Comparison of ENCODE assay signal across 8 cellular contexts in genomic region chr4:71187399-71188196, GRCh38.
DNase-seq lines count a peak whose midpoint lies in the region; ATAC-seq and TF ChIP-seq lines count a peak whose summit lies in the region.

No MANE protein-coding gene starts in this region.

- peaks cover 25% of the 10 kb centered on the region for H3K4me1 Mint-ChIP-seq in activated CD4-positive, alpha-beta T cell treated with anti-CD3 and anti-CD28 coated beads, Interleukin-2, amount 10 ng/mL, durations not matched to agents 7 days and 5 days
- H3K4me1 Mint-ChIP-seq in endothelial cell (ENCODE audit: unreplicated experiment): peaks cover 14% of the 10 kb centered on the region

- H3K4me1 ChIP-seq in mucosa of stomach (ENCODE audit: control insufficient read depth, insufficient read depth, low read length) (peaks cover 4% of the 10 kb centered on the region), tibial artery (peaks cover 0 to 29% (median 6%) of the 10 kb centered on the region in 4 donors)

- CTCF ChIA-PET in activated CD4-positive, alpha-beta T cell treated with anti-CD3 and anti-CD28 coated beads, Interleukin-2, amount 10 ng/mL, durations not matched to agents 7 days and 5 days (lab: Charles Lee): no interaction called here

- H3K9ac ChIP-seq in mucosa of stomach (ENCODE audit: low read length): peak overlapping the region; percentile 13

- ATAC-seq in HG03175 (IDR thresholded peaks at IDR 0.05; ENCODE audit: unreplicated experiment) (peak; percentile 13), GM21529 (IDR thresholded peaks at IDR 0.05; ENCODE audit: unreplicated experiment) (no peak), GM19467 (IDR thresholded peaks at IDR 0.05; ENCODE audit: unreplicated experiment) (no peak)

- H3K27me3 Mint-ChIP-seq in activated CD4-positive, alpha-beta T cell treated with anti-CD3 and anti-CD28 coated beads, Interleukin-2, amount 10 ng/mL, durations not matched to agents 7 days and 5 days: peaks cover 67% of the 10 kb centered on the region
- peaks cover 13% of the 10 kb centered on the region for H3K27me3 Mint-ChIP-seq in endothelial cell (ENCODE audit: unreplicated experiment)

- H3K36me3 Mint-ChIP-seq in activated CD4-positive, alpha-beta T cell treated with anti-CD3 and anti-CD28 coated beads, Interleukin-2, amount 10 ng/mL, durations not matched to agents 7 days and 5 days (ENCODE audit: low read depth): no peaks in the 10 kb centered on the region
- no peaks in the 10 kb centered on the region for H3K36me3 Mint-ChIP-seq in endothelial cell (ENCODE audit: low read depth, unreplicated experiment)

- H3K4me3 Mint-ChIP-seq in activated CD4-positive, alpha-beta T cell treated with anti-CD3 and anti-CD28 coated beads, Interleukin-2, amount 10 ng/mL, durations not matched to agents 7 days and 5 days: peak overlapping the region; percentile 71
- H3K4me3 Mint-ChIP-seq in endothelial cell (ENCODE audit: unreplicated experiment): peak overlapping the region; percentile 83

- H3K27ac Mint-ChIP-seq in activated CD4-positive, alpha-beta T cell treated with anti-CD3 and anti-CD28 coated beads, Interleukin-2, amount 10 ng/mL, durations not matched to agents 7 days and 5 days: peak overlapping the region; percentile 32
- no peak overlapping the region for H3K27ac Mint-ChIP-seq in endothelial cell (ENCODE audit: unreplicated experiment)

- POLR2A ChIA-PET in activated CD4-positive, alpha-beta T cell treated with anti-CD3 and anti-CD28 coated beads, Interleukin-2, amount 10 ng/mL, durations not matched to agents 7 days and 5 days (lab: Charles Lee): no interaction called here

- H3K9me3 ChIP-seq in mucosa of stomach (ENCODE audit: control insufficient read depth, low read length): no peaks in the 10 kb centered on the region
- no peaks in the 10 kb centered on the region for H3K9me3 ChIP-seq in tibial artery

- H3K27ac ChIP-seq in tibial artery: peak overlapping the region; percentile 91 to 92

- peak; percentile 7 for DNase-seq in GM06990 (ENCODE audit: extremely low read depth, insufficient read length)
- DNase-seq in activated CD4-positive, alpha-beta T cell treated with anti-CD3 and anti-CD28 coated beads, Interleukin-2, amount 10 ng/mL, durations not matched to agents 7 days and 5 days: no peak
- DNase-seq in endothelial cell (ENCODE audit: low spot score): peak; percentile 11
- DNase-seq in tibial artery: peak; percentile 24 to 74

- H3K9me3 Mint-ChIP-seq in activated CD4-positive, alpha-beta T cell treated with anti-CD3 and anti-CD28 coated beads, Interleukin-2, amount 10 ng/mL, durations not matched to agents 7 days and 5 days: no peaks in the 10 kb centered on the region
- no peaks in the 10 kb centered on the region for H3K9me3 Mint-ChIP-seq in endothelial cell (ENCODE audit: unreplicated experiment)

- H3K27me3 ChIP-seq in GM06990 (replicated peaks; ENCODE audit: control insufficient read depth, insufficient read depth, low read length) (peaks cover 2% of the 10 kb centered on the region; the same call in 1 of the 2 replicates), mucosa of stomach (ENCODE audit: control insufficient read depth, insufficient read depth, low read length) (no peaks in the 10 kb centered on the region), tibial artery (no peaks in the 10 kb centered on the region)

- no peak for TF ChIP-seq CTCF in GM06990 (IDR thresholded peaks at IDR 0.05; ENCODE audit: insufficient read depth, low read length, poor library complexity, severe bottlenecking)
- no peak for TF ChIP-seq CTCF in endothelial cell (IDR thresholded peaks at IDR 0.05; ENCODE audit: unreplicated experiment)
- no peak for TF ChIP-seq CTCF in tibial artery (IDR thresholded peaks at IDR 0.05)

- H3K4me3 ChIP-seq in GM06990 (replicated peaks; ENCODE audit: low read depth, low read length) (peak overlapping the region; percentile 46), mucosa of stomach (ENCODE audit: low read length) (peak overlapping the region; percentile 27), tibial artery (peak overlapping the region; percentile 81 to 90)

- no peaks in the 10 kb centered on the region for H3K36me3 ChIP-seq in GM06990 (ENCODE audit: control insufficient read depth, insufficient read depth, low read length)
- H3K36me3 ChIP-seq in mucosa of stomach (ENCODE audit: control insufficient read depth, insufficient read depth, low read length): no peaks in the 10 kb centered on the region
- no peaks in the 10 kb centered on the region for H3K36me3 ChIP-seq in tibial artery

- intact Hi-C loops in tibial artery (cut with DNase I; ENCODE audit: low total_unique reads): loop anchor here (10.0 kb wide), 1 partner anchor 47 kb away; no protein-coding TSS in a partner anchor

Comparison
In these comparisons a context has a peak if more than half of its experiments do, and no peak if none do; other contexts are left out.
1. H3K4me3 ChIP-seq: peak in every context shown above with its lines; median percentile 86 in tibial artery; 46 in GM06990; 27 in mucosa of stomach.